2 cellular contexts compared by ENCODE assay signal in genomic region chr20:64166712-64167615, GRCh38.
A peak's percentile ranks its signal among the peaks of the same experiment; 100 is the strongest.
TF ChIP-seq lines count a peak whose summit lies in the region.

No MANE protein-coding gene starts in this region.

TF ChIP-seq in IMR-90, 13 proteins besides CTCF, POLR2A, EP300 and RAD21:
- TF ChIP-seq MAFK (IDR thresholded peaks at IDR 0.05; ENCODE audit: low read depth, low read length) (no peak), MAZ (IDR thresholded peaks at IDR 0.05; ENCODE audit: borderline replicate concordance, low read depth, low read length) (no peak), RCOR1 (IDR thresholded peaks at IDR 0.05; ENCODE audit: insufficient replicate concordance, low read length) (no peak), NFE2L2 (IDR thresholded peaks at IDR 0.05; ENCODE audit: low read depth, low read length) (no peak), MXI1 (IDR thresholded peaks at IDR 0.05; ENCODE audit: borderline replicate concordance, low read depth, low read length) (no peak), USF2 (IDR thresholded peaks at IDR 0.05; ENCODE audit: low read depth, low read length) (no peak), CHD1 (IDR thresholded peaks at IDR 0.05; ENCODE audit: low read depth, low read length) (no peak), SMC3 (IDR thresholded peaks at IDR 0.05; ENCODE audit: low read depth, low read length) (no peak), CEBPB (IDR thresholded peaks at IDR 0.05; ENCODE audit: low read depth, low read length) (no peak), FOS (IDR thresholded peaks at IDR 0.05; ENCODE audit: low read depth, low read length) (no peak), ELK1 (IDR thresholded peaks at IDR 0.05; ENCODE audit: borderline replicate concordance, low read depth, low read length) (no peak), BHLHE40 (IDR thresholded peaks at IDR 0.05; ENCODE audit: low read depth, low read length) (no peak), RFX5 (IDR thresholded peaks at IDR 0.05; ENCODE audit: low read depth, low read length) (no peak)

TF ChIP-seq in HepG2, 621 proteins besides CTCF, POLR2A, EP300 and RAD21:
- TF ChIP-seq ZNF264 (CRISPR knock-in tag; IDR thresholded peaks at IDR 0.05), result no peak
- TF ChIP-seq BCLAF1 (IDR thresholded peaks at IDR 0.05), result no peak
- peak; percentile 44; the same call in 1 of the 2 replicates for TF ChIP-seq EHMT2 (IDR thresholded peaks at IDR 0.05; ENCODE audit: borderline replicate concordance, low read depth, low read length)
- TF ChIP-seq GABPA (IDR thresholded peaks at IDR 0.05; ENCODE audit: low read depth, low read length), result 0 out of 2 replicates have a peak, but pooled peaks have one; percentile 7
- no peak for TF ChIP-seq GABPA (CRISPR knock-in tag; IDR thresholded peaks at IDR 0.05; ENCODE audit: low read depth)
- TF ChIP-seq, protein P1, sequence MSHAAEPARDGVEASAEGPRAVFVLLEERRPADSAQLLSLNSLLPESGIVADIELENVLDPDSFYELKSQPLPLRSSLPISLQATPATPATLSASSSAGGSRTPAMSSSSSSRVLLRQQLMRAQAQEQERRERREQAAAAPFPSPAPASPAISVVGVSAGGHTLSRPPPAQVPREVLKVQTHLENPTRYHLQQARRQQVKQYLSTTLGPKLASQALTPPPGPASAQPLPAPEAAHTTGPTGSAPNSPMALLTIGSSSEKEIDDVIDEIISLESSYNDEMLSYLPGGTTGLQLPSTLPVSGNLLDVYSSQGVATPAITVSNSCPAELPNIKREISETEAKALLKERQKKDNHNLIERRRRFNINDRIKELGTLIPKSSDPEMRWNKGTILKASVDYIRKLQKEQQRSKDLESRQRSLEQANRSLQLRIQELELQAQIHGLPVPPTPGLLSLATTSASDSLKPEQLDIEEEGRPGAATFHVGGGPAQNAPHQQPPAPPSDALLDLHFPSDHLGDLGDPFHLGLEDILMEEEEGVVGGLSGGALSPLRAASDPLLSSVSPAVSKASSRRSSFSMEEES (CRISPR knock-in tag; IDR thresholded peaks at IDR 0.05), result no peak
- no peak for TF ChIP-seq ZNF782 (CRISPR knock-in tag; IDR thresholded peaks at IDR 0.05; ENCODE audit: borderline replicate concordance)
- TF ChIP-seq ZNF543 (CRISPR knock-in tag; IDR thresholded peaks at IDR 0.05), result no peak
- TF ChIP-seq ZSCAN20 (CRISPR knock-in tag; IDR thresholded peaks at IDR 0.05; ENCODE audit: borderline replicate concordance), result no peak
- TF ChIP-seq BRF2 (CRISPR knock-in tag; IDR thresholded peaks at IDR 0.05), result no peak
- TF ChIP-seq ZNF207 (IDR thresholded peaks at IDR 0.05; ENCODE audit: borderline replicate concordance), result no peak
- no peak for TF ChIP-seq ZNF562 (CRISPR knock-in tag; IDR thresholded peaks at IDR 0.05; ENCODE audit: borderline replicate concordance)
- TF ChIP-seq, protein P2, sequence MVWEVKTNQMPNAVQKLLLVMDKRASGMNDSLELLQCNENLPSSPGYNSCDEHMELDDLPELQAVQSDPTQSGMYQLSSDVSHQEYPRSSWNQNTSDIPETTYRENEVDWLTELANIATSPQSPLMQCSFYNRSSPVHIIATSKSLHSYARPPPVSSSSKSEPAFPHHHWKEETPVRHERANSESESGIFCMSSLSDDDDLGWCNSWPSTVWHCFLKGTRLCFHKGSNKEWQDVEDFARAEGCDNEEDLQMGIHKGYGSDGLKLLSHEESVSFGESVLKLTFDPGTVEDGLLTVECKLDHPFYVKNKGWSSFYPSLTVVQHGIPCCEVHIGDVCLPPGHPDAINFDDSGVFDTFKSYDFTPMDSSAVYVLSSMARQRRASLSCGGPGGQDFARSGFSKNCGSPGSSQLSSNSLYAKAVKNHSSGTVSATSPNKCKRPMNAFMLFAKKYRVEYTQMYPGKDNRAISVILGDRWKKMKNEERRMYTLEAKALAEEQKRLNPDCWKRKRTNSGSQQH (CRISPR knock-in tag; IDR thresholded peaks at IDR 0.05; ENCODE audit: low read depth), result 0 out of 2 replicates have a peak, but pooled peaks have one; percentile 21
- no peak for TF ChIP-seq ZNF337 (CRISPR knock-in tag; IDR thresholded peaks at IDR 0.05; ENCODE audit: borderline replicate concordance, low read depth)
- no peak for TF ChIP-seq FOSL2 (CRISPR knock-in tag; IDR thresholded peaks at IDR 0.05)
- no peak for TF ChIP-seq ZNF557 (CRISPR knock-in tag; IDR thresholded peaks at IDR 0.05)
- TF ChIP-seq, protein P3, sequence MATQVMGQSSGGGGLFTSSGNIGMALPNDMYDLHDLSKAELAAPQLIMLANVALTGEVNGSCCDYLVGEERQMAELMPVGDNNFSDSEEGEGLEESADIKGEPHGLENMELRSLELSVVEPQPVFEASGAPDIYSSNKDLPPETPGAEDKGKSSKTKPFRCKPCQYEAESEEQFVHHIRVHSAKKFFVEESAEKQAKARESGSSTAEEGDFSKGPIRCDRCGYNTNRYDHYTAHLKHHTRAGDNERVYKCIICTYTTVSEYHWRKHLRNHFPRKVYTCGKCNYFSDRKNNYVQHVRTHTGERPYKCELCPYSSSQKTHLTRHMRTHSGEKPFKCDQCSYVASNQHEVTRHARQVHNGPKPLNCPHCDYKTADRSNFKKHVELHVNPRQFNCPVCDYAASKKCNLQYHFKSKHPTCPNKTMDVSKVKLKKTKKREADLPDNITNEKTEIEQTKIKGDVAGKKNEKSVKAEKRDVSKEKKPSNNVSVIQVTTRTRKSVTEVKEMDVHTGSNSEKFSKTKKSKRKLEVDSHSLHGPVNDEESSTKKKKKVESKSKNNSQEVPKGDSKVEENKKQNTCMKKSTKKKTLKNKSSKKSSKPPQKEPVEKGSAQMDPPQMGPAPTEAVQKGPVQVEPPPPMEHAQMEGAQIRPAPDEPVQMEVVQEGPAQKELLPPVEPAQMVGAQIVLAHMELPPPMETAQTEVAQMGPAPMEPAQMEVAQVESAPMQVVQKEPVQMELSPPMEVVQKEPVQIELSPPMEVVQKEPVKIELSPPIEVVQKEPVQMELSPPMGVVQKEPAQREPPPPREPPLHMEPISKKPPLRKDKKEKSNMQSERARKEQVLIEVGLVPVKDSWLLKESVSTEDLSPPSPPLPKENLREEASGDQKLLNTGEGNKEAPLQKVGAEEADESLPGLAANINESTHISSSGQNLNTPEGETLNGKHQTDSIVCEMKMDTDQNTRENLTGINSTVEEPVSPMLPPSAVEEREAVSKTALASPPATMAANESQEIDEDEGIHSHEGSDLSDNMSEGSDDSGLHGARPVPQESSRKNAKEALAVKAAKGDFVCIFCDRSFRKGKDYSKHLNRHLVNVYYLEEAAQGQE (IDR thresholded peaks at IDR 0.05; ENCODE audit: borderline replicate concordance in 1 of 2, low read depth in 1 of 2, low read length in 2 of 2), result peak; percentile 90 to 92
- no peak for TF ChIP-seq HOXA5 (CRISPR knock-in tag; IDR thresholded peaks at IDR 0.05)
- TF ChIP-seq ZEB1 (IDR thresholded peaks at IDR 0.05; ENCODE audit: insufficient replicate concordance, low read depth), result no peak
- TF ChIP-seq, protein P4, sequence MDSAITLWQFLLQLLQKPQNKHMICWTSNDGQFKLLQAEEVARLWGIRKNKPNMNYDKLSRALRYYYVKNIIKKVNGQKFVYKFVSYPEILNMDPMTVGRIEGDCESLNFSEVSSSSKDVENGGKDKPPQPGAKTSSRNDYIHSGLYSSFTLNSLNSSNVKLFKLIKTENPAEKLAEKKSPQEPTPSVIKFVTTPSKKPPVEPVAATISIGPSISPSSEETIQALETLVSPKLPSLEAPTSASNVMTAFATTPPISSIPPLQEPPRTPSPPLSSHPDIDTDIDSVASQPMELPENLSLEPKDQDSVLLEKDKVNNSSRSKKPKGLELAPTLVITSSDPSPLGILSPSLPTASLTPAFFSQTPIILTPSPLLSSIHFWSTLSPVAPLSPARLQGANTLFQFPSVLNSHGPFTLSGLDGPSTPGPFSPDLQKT (CRISPR knock-in tag; IDR thresholded peaks at IDR 0.05; ENCODE audit: borderline replicate concordance), result no peak
- TF ChIP-seq, protein P5, sequence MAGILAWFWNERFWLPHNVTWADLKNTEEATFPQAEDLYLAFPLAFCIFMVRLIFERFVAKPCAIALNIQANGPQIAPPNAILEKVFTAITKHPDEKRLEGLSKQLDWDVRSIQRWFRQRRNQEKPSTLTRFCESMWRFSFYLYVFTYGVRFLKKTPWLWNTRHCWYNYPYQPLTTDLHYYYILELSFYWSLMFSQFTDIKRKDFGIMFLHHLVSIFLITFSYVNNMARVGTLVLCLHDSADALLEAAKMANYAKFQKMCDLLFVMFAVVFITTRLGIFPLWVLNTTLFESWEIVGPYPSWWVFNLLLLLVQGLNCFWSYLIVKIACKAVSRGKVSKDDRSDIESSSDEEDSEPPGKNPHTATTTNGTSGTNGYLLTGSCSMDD (CRISPR knock-in tag; IDR thresholded peaks at IDR 0.05), result no peak
- peak; percentile 26; the same call in 1 of the 2 replicates for TF ChIP-seq ZNF687 (CRISPR knock-in tag; IDR thresholded peaks at IDR 0.05)
- TF ChIP-seq REL (CRISPR knock-in tag; conservative IDR thresholded peaks at IDR 0.05), result no peak
- TF ChIP-seq, protein P6, sequence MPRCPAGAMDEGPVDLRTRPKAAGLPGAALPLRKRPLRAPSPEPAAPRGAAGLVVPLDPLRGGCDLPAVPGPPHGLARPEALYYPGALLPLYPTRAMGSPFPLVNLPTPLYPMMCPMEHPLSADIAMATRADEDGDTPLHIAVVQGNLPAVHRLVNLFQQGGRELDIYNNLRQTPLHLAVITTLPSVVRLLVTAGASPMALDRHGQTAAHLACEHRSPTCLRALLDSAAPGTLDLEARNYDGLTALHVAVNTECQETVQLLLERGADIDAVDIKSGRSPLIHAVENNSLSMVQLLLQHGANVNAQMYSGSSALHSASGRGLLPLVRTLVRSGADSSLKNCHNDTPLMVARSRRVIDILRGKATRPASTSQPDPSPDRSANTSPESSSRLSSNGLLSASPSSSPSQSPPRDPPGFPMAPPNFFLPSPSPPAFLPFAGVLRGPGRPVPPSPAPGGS (CRISPR knock-in tag; IDR thresholded peaks at IDR 0.05), result no peak
- no peak for TF ChIP-seq DMAP1 (CRISPR knock-in tag; IDR thresholded peaks at IDR 0.05)
- 0 out of 2 replicates have a peak, but pooled peaks have one; percentile 51 for TF ChIP-seq ZNF280B (CRISPR knock-in tag; IDR thresholded peaks at IDR 0.05; ENCODE audit: borderline replicate concordance)
- TF ChIP-seq MIER2 (CRISPR knock-in tag; IDR thresholded peaks at IDR 0.05), result peak; percentile 93
- TF ChIP-seq ZNF737 (CRISPR knock-in tag; IDR thresholded peaks at IDR 0.05; ENCODE audit: borderline replicate concordance), result 0 out of 2 replicates have a peak, but pooled peaks have one; percentile 12
